Comparison of ENCODE assay signal across 1 cellular context in the genomic region with DNA sequence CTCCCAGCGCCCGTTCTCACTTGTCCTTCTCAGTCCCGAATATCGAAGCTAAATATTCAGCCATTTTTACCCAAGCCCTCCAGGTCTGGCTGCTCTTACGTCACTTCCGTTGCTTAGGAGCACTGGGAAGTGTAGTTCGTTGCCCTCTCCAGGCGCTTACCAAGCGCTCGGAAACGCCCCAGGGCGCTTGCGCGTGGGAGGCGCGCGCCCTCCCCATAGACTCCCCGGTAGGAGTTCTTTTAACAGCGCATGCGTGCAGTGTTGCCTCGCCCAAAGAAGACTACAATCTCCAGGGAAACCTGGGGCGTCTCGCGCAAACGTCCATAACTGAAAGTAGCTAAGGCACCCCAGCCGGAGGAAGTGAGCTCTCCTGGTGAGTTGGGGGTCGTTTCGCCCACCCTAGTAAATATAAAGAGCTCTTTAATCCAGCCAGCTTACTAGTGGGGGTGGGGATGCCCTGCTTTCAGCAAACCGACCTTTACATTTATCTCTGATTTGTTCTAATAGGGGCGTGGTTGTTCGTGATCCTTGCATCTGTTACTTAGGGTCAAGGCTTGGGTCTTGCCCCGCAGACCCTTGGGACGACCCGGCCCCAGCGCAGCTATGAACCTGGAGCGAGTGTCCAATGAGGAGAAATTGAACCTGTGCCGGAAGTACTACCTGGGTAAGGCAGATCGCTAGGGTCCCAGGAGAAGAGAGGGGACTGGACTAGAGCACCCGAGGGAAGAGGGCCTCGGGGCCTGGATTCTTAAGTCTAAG.
TF ChIP-seq lines count a peak whose summit lies in the region.

A gene with protein sequence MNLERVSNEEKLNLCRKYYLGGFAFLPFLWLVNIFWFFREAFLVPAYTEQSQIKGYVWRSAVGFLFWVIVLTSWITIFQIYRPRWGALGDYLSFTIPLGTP (plus strand): TSS at position 324 of the 759 bp plus-strand sequence. CDS start 280 bp downstream, at position 604.
A gene with protein sequence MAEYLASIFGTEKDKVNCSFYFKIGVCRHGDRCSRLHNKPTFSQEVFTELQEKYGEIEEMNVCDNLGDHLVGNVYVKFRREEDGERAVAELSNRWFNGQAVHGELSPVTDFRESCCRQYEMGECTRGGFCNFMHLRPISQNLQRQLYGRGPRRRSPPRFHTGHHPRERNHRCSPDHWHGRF (minus strand): TSS at position 91 of the 759 bp plus-strand sequence. CDS start 27 bp downstream, at position 64.

TF ChIP-seq in liver, 16 proteins besides CTCF, POLR2A, EP300 and RAD21 (continued from another document):
- TF ChIP-seq, protein P1, sequence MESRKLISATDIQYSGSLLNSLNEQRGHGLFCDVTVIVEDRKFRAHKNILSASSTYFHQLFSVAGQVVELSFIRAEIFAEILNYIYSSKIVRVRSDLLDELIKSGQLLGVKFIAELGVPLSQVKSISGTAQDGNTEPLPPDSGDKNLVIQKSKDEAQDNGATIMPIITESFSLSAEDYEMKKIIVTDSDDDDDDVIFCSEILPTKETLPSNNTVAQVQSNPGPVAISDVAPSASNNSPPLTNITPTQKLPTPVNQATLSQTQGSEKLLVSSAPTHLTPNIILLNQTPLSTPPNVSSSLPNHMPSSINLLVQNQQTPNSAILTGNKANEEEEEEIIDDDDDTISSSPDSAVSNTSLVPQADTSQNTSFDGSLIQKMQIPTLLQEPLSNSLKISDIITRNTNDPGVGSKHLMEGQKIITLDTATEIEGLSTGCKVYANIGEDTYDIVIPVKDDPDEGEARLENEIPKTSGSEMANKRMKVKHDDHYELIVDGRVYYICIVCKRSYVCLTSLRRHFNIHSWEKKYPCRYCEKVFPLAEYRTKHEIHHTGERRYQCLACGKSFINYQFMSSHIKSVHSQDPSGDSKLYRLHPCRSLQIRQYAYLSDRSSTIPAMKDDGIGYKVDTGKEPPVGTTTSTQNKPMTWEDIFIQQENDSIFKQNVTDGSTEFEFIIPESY (IDR thresholded peaks at IDR 0.05): peak; percentile 91
- TF ChIP-seq, protein P2, sequence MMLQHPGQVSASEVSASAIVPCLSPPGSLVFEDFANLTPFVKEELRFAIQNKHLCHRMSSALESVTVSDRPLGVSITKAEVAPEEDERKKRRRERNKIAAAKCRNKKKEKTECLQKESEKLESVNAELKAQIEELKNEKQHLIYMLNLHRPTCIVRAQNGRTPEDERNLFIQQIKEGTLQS (IDR thresholded peaks at IDR 0.05): peak; percentile 3
